ENCODE assay signal across 9 cellular contexts in genomic region chr14:60266021-60266937, GRCh38. TPM values are rescaled to one million over a fixed set of nuclear protein-coding genes. Genes with fewer than 3 reads are reported as not detected.
DNase-seq lines count a peak whose midpoint lies in the region; ATAC-seq and TF ChIP-seq lines count a peak whose summit lies in the region.
"Had no signal": no experiment of that assay in that cellular context is flagged by ENCODE, and none has a peak within 500 bp of the region (broad histone marks: within the 10 kb centered on the region; RNA-seq: fewer than 3 reads in every experiment).

No MANE protein-coding gene starts in this region.

- no peak overlapping the region for H3K4me3 Mint-ChIP-seq in CD4-positive, alpha-beta memory T cell
- H3K4me3 Mint-ChIP-seq in WTC11: no peak overlapping the region

- TF ChIP-seq CTCF in WTC11 (IDR thresholded peaks at IDR 0.05) (peak; percentile 42), left lung (IDR thresholded peaks at IDR 0.05) (peak; percentile 27 to 44), GM13976 (IDR thresholded peaks at IDR 0.05; ENCODE audit: borderline replicate concordance, control extremely low read depth, extremely low read depth, insufficient read depth, missing control alignments) (no peak)

- intact Hi-C loops in CD4-positive, alpha-beta memory T cell (cut with micrococcal nuclease): loop anchor here (1.0 to 5.0 kb wide), 3 partner anchors 16 to 84 kb away; no protein-coding TSS in a partner anchor
- intact Hi-C loops in left lung (cut with DNase I): no loop called here

- no peaks in the 10 kb centered on the region for H3K36me3 ChIP-seq in CD4-positive, alpha-beta memory T cell (ENCODE audit: insufficient read depth, low read length)
- H3K36me3 ChIP-seq in left lung: no peaks in the 10 kb centered on the region
- H3K36me3 ChIP-seq: thoracic aorta had no signal

- no peak overlapping the region for H3K27ac ChIP-seq in CD4-positive, alpha-beta memory T cell (ENCODE audit: low read depth, low read length)
- H3K27ac ChIP-seq in left lung: no peak overlapping the region
- H3K27ac ChIP-seq: thoracic aorta had no signal

- DNase-seq in CD4-positive, alpha-beta memory T cell: peak in 4 of 5 donors; percentile 16 to 31 (median 24)
- peak; percentile 47 for DNase-seq in HEK293T (ENCODE audit: extremely low spot score)
- peak; percentile 24 for DNase-seq in WTC11 (ENCODE audit: low spot score)
- DNase-seq in left lung: no peak
- no peak for DNase-seq in NCI-H1048 (lab: John Stamatoyannopoulos, UW)
- DNase-seq in GM13976 (ENCODE audit: low spot score): no peak

- in situ Hi-C loops in GM13976 (cut with MboI; ENCODE audit: low sequenced_read_pairs, unreplicated experiment): no loop called here

- CTCF ChIA-PET in CD4-positive, alpha-beta memory T cell (lab: Charles Lee; ENCODE audit: partially characterized antibody): interaction anchor here (0.7 to 2.2 kb wide), 20 partner anchors 10 to 301 kb away, joined by 3 to 20 read pairs (median 3); no protein-coding TSS in a partner anchor
- CTCF ChIA-PET in HEK293T (lab: Yijun Ruan, JAX): interaction anchor here (1.0 to 1.7 kb wide), 6 partner anchors 10 to 295 kb away, joined by 3 to 11 read pairs (median 4); no protein-coding TSS in a partner anchor
- CTCF ChIA-PET in WTC11 (lab: Charles Lee): interaction anchor here (0.6 to 1.5 kb wide), 40 partner anchors 8 to 302 kb away, joined by 3 to 64 read pairs (median 6); partner anchors contain the start of genes DHRS7, PPM1A and SIX6

- H3K27me3 Mint-ChIP-seq in CD4-positive, alpha-beta memory T cell: no peaks in the 10 kb centered on the region
- H3K27me3 Mint-ChIP-seq in WTC11 (ENCODE audit: low read depth): no peaks in the 10 kb centered on the region

- H3K4me1 Mint-ChIP-seq in CD4-positive, alpha-beta memory T cell: peaks cover 19 to 39% (median 34%) of the 10 kb centered on the region in 4 donors
- H3K4me1 Mint-ChIP-seq in WTC11: peaks cover 37% of the 10 kb centered on the region

- peaks cover 8% of the 10 kb centered on the region for H3K4me1 ChIP-seq in CD4-positive, alpha-beta memory T cell (ENCODE audit: insufficient read depth, low read length)
- H3K4me1 ChIP-seq in left lung: peaks cover 0 to 1% of the 10 kb centered on the region in 2 donors

- no peak overlapping the region for H3K27ac Mint-ChIP-seq in CD4-positive, alpha-beta memory T cell
- no peak overlapping the region for H3K27ac Mint-ChIP-seq in WTC11

- H3K9me3 ChIP-seq in CD4-positive, alpha-beta memory T cell (ENCODE audit: control insufficient read depth in 1 of 2, low read length in 2 of 2): no peaks in the 10 kb centered on the region
- H3K9me3 ChIP-seq in left lung: peaks cover 0 to 10% of the 10 kb centered on the region in 2 donors

- no peaks in the 10 kb centered on the region for H3K27me3 ChIP-seq in CD4-positive, alpha-beta memory T cell (ENCODE audit: insufficient read depth, low read length)
- no peaks in the 10 kb centered on the region for H3K27me3 ChIP-seq in left lung

- no peak overlapping the region for H3K4me3 ChIP-seq in CD4-positive, alpha-beta memory T cell (ENCODE audit: low read length in 2 of 2)
- no peak overlapping the region for H3K4me3 ChIP-seq in left lung
- H3K4me3 ChIP-seq: thoracic aorta had no signal

- ATAC-seq in WTC11: peak; percentile 72
- peak; percentile 49 for ATAC-seq in left lung
- ATAC-seq in GM18870 (IDR thresholded peaks at IDR 0.05; ENCODE audit: unreplicated experiment): no peak
- ATAC-seq in GM19395 (IDR thresholded peaks at IDR 0.05; ENCODE audit: unreplicated experiment): no peak

- POLR2A ChIA-PET in CD4-positive, alpha-beta memory T cell (lab: Charles Lee; ENCODE audit: partially characterized antibody): interaction anchor here (0.6 to 1.6 kb wide), 4 partner anchors 15 to 101 kb away, joined by 3 to 16 read pairs (median 4); partner anchors contain the start of genes DHRS7 and PPM1A
- POLR2A ChIA-PET in HEK293T (lab: Yijun Ruan, JAX) (interaction anchor here (2.1 kb wide), 1 partner anchor 17 kb away, joined by 11 read pairs; the partner anchor contains the start of gene PPM1A), WTC11 (lab: Charles Lee) (interaction anchor here (1.0 to 1.3 kb wide), 4 partner anchors 15 to 65 kb away, joined by 3 to 6 read pairs (median 4); partner anchors contain the start of gene PPM1A)

- H3K36me3 Mint-ChIP-seq in CD4-positive, alpha-beta memory T cell: peaks cover 6 to 30% of the 10 kb centered on the region in 2 donors
- peaks cover 15% of the 10 kb centered on the region for H3K36me3 Mint-ChIP-seq in WTC11

- H3K9me3 Mint-ChIP-seq in CD4-positive, alpha-beta memory T cell: peaks cover 0 to 13% (median 5%) of the 10 kb centered on the region in 8 donors
- H3K9me3 Mint-ChIP-seq in WTC11: peaks cover 17% of the 10 kb centered on the region

TF ChIP-seq in HEK293T, 16 proteins besides CTCF, POLR2A, EP300 and RAD21:
- TF ChIP-seq FOXM1 (IDR thresholded peaks at IDR 0.05; ENCODE audit: borderline replicate concordance) (no peak), CTBP1 (IDR thresholded peaks at IDR 0.05; ENCODE audit: borderline replicate concordance) (no peak), ZNF384 (IDR thresholded peaks at IDR 0.05) (no peak), SUZ12 (IDR thresholded peaks at IDR 0.05) (no peak), SP1 (IDR thresholded peaks at IDR 0.05) (no peak), BHLHE40 (IDR thresholded peaks at IDR 0.05; ENCODE audit: borderline replicate concordance) (no peak)

TF ChIP-seq in WTC11, 78 proteins besides CTCF, POLR2A, EP300 and RAD21 (continues in another document):
- TF ChIP-seq SP1 (CRISPR knock-in tag; conservative IDR thresholded peaks at IDR 0.05) (no peak), ZBTB21 (CRISPR knock-in tag; IDR thresholded peaks at IDR 0.05; ENCODE audit: borderline replicate concordance) (no peak), E2F5 (CRISPR knock-in tag; IDR thresholded peaks at IDR 0.05) (no peak), ZNF671 (CRISPR knock-in tag; IDR thresholded peaks at IDR 0.05) (no peak), FOXP1 (CRISPR knock-in tag; IDR thresholded peaks at IDR 0.05; ENCODE audit: borderline replicate concordance) (no peak), TCF7 (CRISPR knock-in tag; IDR thresholded peaks at IDR 0.05; ENCODE audit: low read depth) (no peak), ZNF425 (CRISPR knock-in tag; conservative IDR thresholded peaks at IDR 0.05) (no peak), USF2 (CRISPR knock-in tag; IDR thresholded peaks at IDR 0.05) (no peak), MXD4 (CRISPR knock-in tag; IDR thresholded peaks at IDR 0.05; ENCODE audit: borderline replicate concordance) (no peak), NFATC4 (CRISPR knock-in tag; IDR thresholded peaks at IDR 0.05) (no peak), SMAD4 (CRISPR knock-in tag; IDR thresholded peaks at IDR 0.05) (no peak), E2F4 (CRISPR knock-in tag; IDR thresholded peaks at IDR 0.05; ENCODE audit: borderline replicate concordance, low read depth) (no peak), CREB1 (CRISPR knock-in tag; IDR thresholded peaks at IDR 0.05) (no peak), HMGA2 (CRISPR knock-in tag; IDR thresholded peaks at IDR 0.05) (no peak)

RNA-seq across cellular contexts. Expression of gene PPM1A, which starts 17.3 kb away (rescaled TPM):
- total RNA-seq in CD4-positive, alpha-beta memory T cell: 10 to 100 TPM; 48.2 to 48.5 TPM
- 10 to 100 TPM; 14.8 to 18.9 TPM for polyA plus RNA-seq in CD4-positive, alpha-beta memory T cell
- total RNA-seq in WTC11 (2021) (38.2 to 52.5 TPM (median 41.2 TPM) in 3 replicates), left lung (10 to 100 TPM; 54.1 to 56.2 TPM)

Comparison
In these comparisons a context has a peak if more than half of its experiments do, and no peak if none do; other contexts are left out.
1. DNase-seq: peak in CD4-positive, alpha-beta memory T cell (4 of 5), HEK293T (single experiment) and WTC11 (single experiment); none in left lung (0 of 2), NCI-H1048 (single experiment) and GM13976 (single experiment).
2. ATAC-seq: peak in WTC11 (single experiment) and left lung (single experiment); none in GM18870 (single experiment) and GM19395 (single experiment).